1 cellular context compared by ENCODE assay signal in genomic region chr11:10455637-10456487, GRCh38.
TF ChIP-seq lines count a peak whose summit lies in the region.

No MANE protein-coding gene starts in this region.

TF ChIP-seq in GM12878, 131 proteins besides CTCF, POLR2A, EP300 and RAD21 (continued from another document):
- peak; percentile 28 for TF ChIP-seq MEF2B (IDR thresholded peaks at IDR 0.05; ENCODE audit: partially characterized antibody, poor library complexity, severe bottlenecking)
